ENCODE assay signal across 28 cellular contexts in genomic region chr9:72276429-72276828, GRCh38.
"Had no signal": no experiment of that assay in that cellular context is flagged by ENCODE, and none has a peak within 500 bp of the region (broad histone marks: within the 10 kb centered on the region; RNA-seq: fewer than 3 reads in every experiment).

No MANE protein-coding gene starts in this region.

- H3K79me2 ChIP-seq: hepatocyte had no signal

- H3K27me3 ChIP-seq: colonic mucosa, esophagus muscularis mucosa, foreskin keratinocyte, gastroesophageal sphincter, heart left ventricle, hepatocyte, left lung, neural progenitor cell, right atrium auricular region, suprapubic skin, transverse colon, upper lobe of right lung, uterus had no signal

- H3K27ac ChIP-seq: colonic mucosa, esophagus muscularis mucosa, foreskin keratinocyte, gastroesophageal sphincter, heart left ventricle, hepatocyte, left lung, neural progenitor cell, prostate gland, right atrium auricular region, suprapubic skin, transverse colon, upper lobe of right lung, uterus had no signal

- H3K9ac ChIP-seq: neural progenitor cell had no signal

- H2AFZ ChIP-seq: hepatocyte, neural progenitor cell had no signal

- H3K4me3 ChIP-seq: colonic mucosa, esophagus muscularis mucosa, gastroesophageal sphincter, heart left ventricle, hepatocyte, left lung, neural progenitor cell, prostate gland, right atrium auricular region, smooth muscle cell, suprapubic skin, transverse colon, upper lobe of right lung, uterus had no signal

- H3K9me3 ChIP-seq: colonic mucosa, esophagus muscularis mucosa, gastroesophageal sphincter, heart left ventricle, left lung, prostate gland, right atrium auricular region, suprapubic skin, transverse colon, upper lobe of right lung, uterus had no signal

- H3K4me1 ChIP-seq: colonic mucosa, gastroesophageal sphincter, heart left ventricle, left lung, neural progenitor cell, prostate gland, right atrium auricular region, upper lobe of right lung, uterus had no signal

- DNase-seq: colonic mucosa; dermis blood vessel endothelial cell; effector memory CD8-positive, alpha-beta T cell; foreskin keratinocyte; heart left ventricle; kidney; left lung; mesendoderm; midbrain; naive thymus-derived CD4-positive, alpha-beta T cell; stimulated activated CD4-positive, alpha-beta T cell treated with anti-CD3 and anti-CD28 coated beads, Interleukin-12 subunit alpha, Interleukin-12 subunit beta, amount 100 ng/mL, for 4 hours; stimulated activated CD4-positive, alpha-beta T cell treated with anti-CD3 and anti-CD28 coated beads, Interleukin-1b, Interleukin-23, amount 100 ng/mL, for 48 hours; stimulated activated CD4-positive, alpha-beta T cell treated with anti-CD3 and anti-CD28 coated beads, Interleukin-4, amount 100 ng/mL, for 1 hour; stimulated activated CD8-positive, alpha-beta memory T cell treated with anti-CD3 and anti-CD28 coated beads, Interleukin-4, amount 100 ng/mL, for 48 hours; stimulated activated naive CD4-positive, alpha-beta T cell; stimulated activated naive CD8-positive, alpha-beta T cell treated with anti-CD3 and anti-CD28 coated beads, Interleukin-15, amount 100 ng/mL, for 72 hours; transverse colon; upper lobe of right lung; uterus had no signal

- ATAC-seq: effector memory CD8-positive, alpha-beta T cell; foreskin keratinocyte; gastroesophageal sphincter; heart left ventricle; left lung; naive thymus-derived CD4-positive, alpha-beta T cell; sciatic nerve; stimulated activated naive CD8-positive, alpha-beta T cell treated with anti-CD3 and anti-CD28 coated beads, Interleukin-15, amount 100 ng/mL, for 72 hours; upper lobe of right lung had no signal

- FAIRE-seq: kidney had no signal

- H3K4me2 ChIP-seq: hepatocyte, neural progenitor cell, smooth muscle cell had no signal

- H3K36me3 ChIP-seq: colonic mucosa, esophagus muscularis mucosa, gastroesophageal sphincter, heart left ventricle, left lung, neural progenitor cell, prostate gland, right atrium auricular region, suprapubic skin, transverse colon, upper lobe of right lung, uterus had no signal
